In the genomic region with DNA sequence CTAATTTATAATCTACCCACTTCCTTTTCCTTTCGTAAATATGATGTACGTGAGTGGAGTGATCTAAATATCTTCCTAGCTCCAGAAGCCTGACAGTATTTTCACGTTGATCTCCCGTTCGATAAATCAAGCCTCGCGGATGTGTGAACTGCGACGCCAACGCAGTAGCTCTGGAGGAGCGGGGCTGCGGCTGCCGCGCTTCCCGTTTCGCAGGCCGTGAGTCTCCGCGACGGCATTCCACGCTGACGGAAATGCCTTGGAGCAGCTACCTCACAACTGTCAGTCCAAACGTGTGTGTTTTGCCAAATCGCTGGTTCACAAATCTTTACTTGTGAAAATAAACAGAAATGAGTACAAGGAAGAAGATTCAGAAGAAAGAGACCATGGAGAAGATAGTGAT, we compare ENCODE assay signal across 20 cellular contexts. TPM values are rescaled to one million over a fixed set of nuclear protein-coding genes. Genes with fewer than 3 reads are reported as not detected.
DNase-seq lines count a peak whose midpoint lies in the region; ATAC-seq and TF ChIP-seq lines count a peak whose summit lies in the region.
"Had no signal": no experiment of that assay in that cellular context is flagged by ENCODE, and none has a peak within 500 bp of the region (broad histone marks: within the 10 kb centered on the region; RNA-seq: fewer than 3 reads in every experiment).

No MANE protein-coding gene starts in this region.

- TF ChIP-seq CTCF in AG04450 (IDR thresholded peaks at IDR 0.05; ENCODE audit: low read depth, low read length) (no peak), hepatocyte (IDR thresholded peaks at IDR 0.05; ENCODE audit: poor library complexity) (no peak)

- H4K20me1 ChIP-seq in hepatocyte (ENCODE audit: insufficient read depth, poor library complexity, severe bottlenecking): no peaks in the 10 kb centered on the region

- H3K4me3 ChIP-seq in AG04450 (ENCODE audit: low read depth, low read length) (peak overlapping the region; percentile 1; the same call in 1 of the 2 replicates), hepatocyte (no peak overlapping the region)
- H3K4me3 ChIP-seq: A549, GM12878, HAP-1, K562 had no signal

- H3K9me3 ChIP-seq in AG04450 (ENCODE audit: control insufficient read depth, insufficient read depth, low read length) (peaks cover 2% of the 10 kb centered on the region; the same call in 1 of the 2 replicates), hepatocyte (ENCODE audit: low read depth) (no peaks in the 10 kb centered on the region)
- H3K9me3 ChIP-seq: A549, HAP-1, SK-N-SH had no signal

- no peaks in the 10 kb centered on the region for H3K4me1 ChIP-seq in hepatocyte (ENCODE audit: insufficient read depth)
- H3K4me1 ChIP-seq: A549, HAP-1 had no signal

- DNase-seq in AG04450 (ENCODE audit: low read depth, low spot score) (no peak), EL (peak; percentile 9), amniotic epithelial cell (ENCODE audit: low read depth) (peak; percentile 31), iris pigment epithelial cell (ENCODE audit: low read depth) (peak; percentile 6), NCI-H774 (lab: John Stamatoyannopoulos, UW) (no peak), hepatocyte (ENCODE audit: low spot score) (no peak)
- DNase-seq: C1 segment of cervical spinal cord, DND-41, GF-D8, MV-4-11, NCI-H1694 treated with DMSO at 0.1 percent for 48 hours, NCI-H510A treated with DMSO at 0.1 percent for 48 hours, SHP77 treated with DMSO at 0.1 percent for 48 hours, SK-N-SH had no signal

- ATAC-seq in GM19455 (IDR thresholded peaks at IDR 0.05; ENCODE audit: unreplicated experiment) (no peak), HG03025 (IDR thresholded peaks at IDR 0.05; ENCODE audit: low FRiP score, unreplicated experiment) (no peak)
- ATAC-seq: A549, GM12878, K562 had no signal

- no peaks in the 10 kb centered on the region for H3K9me2 ChIP-seq in hepatocyte (replicated peaks; ENCODE audit: insufficient read depth)
- H3K9me2 ChIP-seq: SK-N-SH had no signal

- 84% methylated on average over 24 of the region's 24 CpGs for WGBS in hepatocyte (ENCODE audit: low lambda C conversion rate, missing lambda C conversion rate)

- H3K4me2 ChIP-seq in hepatocyte: no peak overlapping the region
- H3K4me2 ChIP-seq: A549, SK-N-SH had no signal

- no peak overlapping the region for H2AFZ ChIP-seq in hepatocyte

- POLR2A ChIA-PET in AG04450 (lab: Yijun Ruan, JAX): interaction anchor here (0.7 kb wide), 1 partner anchor 13 kb away, joined by 6 read pairs; no protein-coding TSS in a partner anchor

- no peaks in the 10 kb centered on the region for H3K79me2 ChIP-seq in hepatocyte

- CTCF ChIA-PET in AG04450 (lab: Charles Lee): no interaction called here

- H3K36me3 ChIP-seq in hepatocyte (replicated peaks; ENCODE audit: insufficient read depth, low read depth): no peaks in the 10 kb centered on the region
- H3K36me3 ChIP-seq: HAP-1 had no signal

- H3K27ac ChIP-seq in AG04450 (ENCODE audit: low read depth, low read length): no peak overlapping the region
- H3K27ac ChIP-seq in hepatocyte: no peak overlapping the region
- H3K27ac ChIP-seq: A549 had no signal

- H3K27me3 ChIP-seq in AG04450 (ENCODE audit: control insufficient read depth, insufficient read depth, low read length): no peaks in the 10 kb centered on the region
- H3K27me3 ChIP-seq in hepatocyte: no peaks in the 10 kb centered on the region

RNA-seq across cellular contexts. Expression of a gene that starts 41.2 kb away (rescaled TPM):
- polyA plus RNA-seq in AG04450 (2011; rRNA removed) (49.3 and 55.5 TPM in 2 replicates), hepatocyte (20.1 and 22.3 TPM in 2 replicates)
- polyA minus RNA-seq in AG04450 (2011; rRNA and poly(A)+ RNA removed): 72.2 and 76.7 TPM in 2 replicates
- 68.3 and 79.0 TPM in 2 replicates for total RNA-seq in hepatocyte

Comparison
In these comparisons a context has a peak if more than half of its experiments do, and no peak if none do; other contexts are left out.
1. DNase-seq: peak in EL (single experiment), amniotic epithelial cell (single experiment) and iris pigment epithelial cell (single experiment); none in AG04450 (single experiment), NCI-H774 (single experiment) and hepatocyte (single experiment).